ENCODE assay signal across 17 cellular contexts in genomic region chr4:142547974-142548373, GRCh38.
DNase-seq lines count a peak whose midpoint lies in the region; ATAC-seq and TF ChIP-seq lines count a peak whose summit lies in the region.
"Had no signal": no experiment of that assay in that cellular context is flagged by ENCODE, and none has a peak within 500 bp of the region (broad histone marks: within the 10 kb centered on the region; RNA-seq: fewer than 3 reads in every experiment).

No MANE protein-coding gene starts in this region.

- peak; percentile 60 for DNase-seq in AG10803 (ENCODE audit: low read depth)
- DNase-seq in HCEC 1CT: peak; percentile 16
- peak; percentile 55 for DNase-seq in astrocyte of the spinal cord (ENCODE audit: low read depth, low spot score)
- DNase-seq in globus pallidus (ENCODE audit: low spot score): peak; percentile 4
- no peak for DNase-seq in cerebellar cortex (ENCODE audit: low spot score)
- DNase-seq: activated CD8-positive, alpha-beta T cell treated with anti-CD3 and anti-CD28 coated beads for 36 hours; activated naive CD8-positive, alpha-beta T cell treated with anti-CD3 and anti-CD28 coated beads for 36 hours; activated T-cell treated with anti-CD3 and anti-CD28 coated beads, Interleukin-2, amount 50 U/mL, for 24 hours; Caco-2; esophagus squamous epithelium; midbrain; NCI-H1694 treated with DMSO at 0.1 percent for 48 hours had no signal

- ATAC-seq in HG03354 (IDR thresholded peaks at IDR 0.05; ENCODE audit: poor library complexity, severe bottlenecking, unreplicated experiment) (no peak), HG02759 (IDR thresholded peaks at IDR 0.05; ENCODE audit: unreplicated experiment) (no peak), HG03108 (IDR thresholded peaks at IDR 0.05; ENCODE audit: unreplicated experiment) (no peak)
- ATAC-seq: activated CD8-positive, alpha-beta T cell treated with anti-CD3 and anti-CD28 coated beads for 36 hours had no signal

- TF ChIP-seq CTCF in AG10803 (conservative IDR thresholded peaks at IDR 0.05; ENCODE audit: low read length) (no peak), astrocyte of the spinal cord (IDR thresholded peaks at IDR 0.05; ENCODE audit: low read depth, low read length) (no peak)

- H3K4me3 ChIP-seq in AG10803 (ENCODE audit: low read length) (no peak overlapping the region), astrocyte of the spinal cord (ENCODE audit: low read depth, low read length) (no peak overlapping the region)
- H3K4me3 ChIP-seq: esophagus squamous epithelium, hepatocyte, thoracic aorta had no signal

- in situ Hi-C loops in astrocyte of the spinal cord (cut with HindIII; ENCODE audit: low sequenced_read_pairs): no loop called here
